1 cellular context compared by ENCODE assay signal in genomic region chr6:38587766-38588362, GRCh38.
TF ChIP-seq lines count a peak whose summit lies in the region.

No MANE protein-coding gene starts in this region.

TF ChIP-seq in IMR-90, 13 proteins besides CTCF, POLR2A, EP300 and RAD21 (continued from another document):
- TF ChIP-seq RFX5 (IDR thresholded peaks at IDR 0.05; ENCODE audit: low read depth, low read length) (no peak), NFE2L2 (IDR thresholded peaks at IDR 0.05; ENCODE audit: low read depth, low read length) (no peak), SMC3 (IDR thresholded peaks at IDR 0.05; ENCODE audit: low read depth, low read length) (no peak), MAZ (IDR thresholded peaks at IDR 0.05; ENCODE audit: borderline replicate concordance, low read depth, low read length) (no peak), RCOR1 (IDR thresholded peaks at IDR 0.05; ENCODE audit: insufficient replicate concordance, low read length) (no peak), CHD1 (IDR thresholded peaks at IDR 0.05; ENCODE audit: low read depth, low read length) (no peak), MXI1 (IDR thresholded peaks at IDR 0.05; ENCODE audit: borderline replicate concordance, low read depth, low read length) (no peak), CEBPB (IDR thresholded peaks at IDR 0.05; ENCODE audit: low read depth, low read length) (no peak)
